Comparison of ENCODE assay signal across 11 cellular contexts in genomic region chr4:121408-122084, GRCh38. TPM values are rescaled to one million over a fixed set of nuclear protein-coding genes. Genes with fewer than 3 reads are reported as not detected.
DNase-seq lines count a peak whose midpoint lies in the region; ATAC-seq and TF ChIP-seq lines count a peak whose summit lies in the region.
"Had no signal": no experiment of that assay in that cellular context is flagged by ENCODE, and none has a peak within 500 bp of the region (broad histone marks: within the 10 kb centered on the region; RNA-seq: fewer than 3 reads in every experiment).

No MANE protein-coding gene starts in this region.

- DNase-seq in GM12865 (ENCODE audit: low read depth) (peak; percentile 32), mesendoderm (no peak), stomach (no peak), hippocampal formation (lab: John Stamatoyannopoulos, UW) (no peak)
- DNase-seq in T-helper 2 cell treated with Interferon-gamma antibody and Interleukin-4, amounts not matched to agents 5 μg/mL and 100 μg/mL, for 36 hours (ENCODE audit: low spot score), result peak; percentile 8
- DNase-seq in effector memory CD4-positive, alpha-beta T cell, result peak in 2 of 3 donors; percentile 15 to 25
- DNase-seq: NCI-H2171, PC-9, WERI-Rb-1 had no signal

- H3K4me1 ChIP-seq in BLaER1 (peaks cover 44% of the 10 kb centered on the region), mesendoderm (ENCODE audit: control insufficient read depth, low read depth, low read length) (no peaks in the 10 kb centered on the region), stomach (peaks cover 6 to 18% (median 14%) of the 10 kb centered on the region in 4 donors)
- H3K4me1 ChIP-seq in effector memory CD4-positive, alpha-beta T cell (ENCODE audit: control insufficient read depth, insufficient read depth, low read length, poor library complexity, severe bottlenecking), result peaks cover 17% of the 10 kb centered on the region

- no peaks in the 10 kb centered on the region for H3K79me1 ChIP-seq in mesendoderm (ENCODE audit: low read length)

- no peak overlapping the region for H3K23ac ChIP-seq in mesendoderm (ENCODE audit: low read length)

- intact Hi-C loops in stomach (cut with DNase I; ENCODE audit: low total_unique reads), result no loop called here

- H4K5ac ChIP-seq in mesendoderm (ENCODE audit: low read length), result no peak overlapping the region

- no peak for TF ChIP-seq POLR2A in stomach (IDR thresholded peaks at IDR 0.05)

- H3K9ac ChIP-seq in BLaER1 (peak overlapping the region; percentile 78), mesendoderm (ENCODE audit: low read length) (no peak overlapping the region)

- H3K9me3 ChIP-seq in BLaER1 (peaks cover 67% of the 10 kb centered on the region), stomach (peaks cover 0 to 45% (median 18%) of the 10 kb centered on the region in 4 donors)
- no peaks in the 10 kb centered on the region for H3K9me3 ChIP-seq in effector memory CD4-positive, alpha-beta T cell (ENCODE audit: control insufficient read depth, low read length)

- no peak overlapping the region for H2AK5ac ChIP-seq in mesendoderm (ENCODE audit: low read length)

- no peak overlapping the region for H2BK5ac ChIP-seq in mesendoderm (ENCODE audit: low read length)

- H3K79me2 ChIP-seq in mesendoderm (ENCODE audit: control insufficient read depth, insufficient read depth, low read length), result peaks cover 18% of the 10 kb centered on the region

- H2BK15ac ChIP-seq in mesendoderm (replicated peaks; ENCODE audit: low read depth), result no peak overlapping the region

- H3K9me3 Mint-ChIP-seq in T-helper 2 cell treated with Interferon-gamma antibody and Interleukin-4, amounts not matched to agents 5 μg/mL and 100 μg/mL, for 36 hours, result peaks cover 53% of the 10 kb centered on the region

- TF ChIP-seq EP300 in stomach (IDR thresholded peaks at IDR 0.05), result no peak

- H3K27me3 ChIP-seq in BLaER1, result no peaks in the 10 kb centered on the region
- H3K27me3 ChIP-seq in effector memory CD4-positive, alpha-beta T cell (replicated peaks; ENCODE audit: control insufficient read depth, insufficient read depth, low read length, poor library complexity, severe bottlenecking), result no peaks in the 10 kb centered on the region
- H3K27me3 ChIP-seq in mesendoderm (ENCODE audit: insufficient read depth, low read length, poor library complexity), result no peaks in the 10 kb centered on the region
- no peaks in the 10 kb centered on the region for H3K27me3 ChIP-seq in stomach

- peaks cover 18% of the 10 kb centered on the region for H3K4me1 Mint-ChIP-seq in T-helper 2 cell treated with Interferon-gamma antibody and Interleukin-4, amounts not matched to agents 5 μg/mL and 100 μg/mL, for 36 hours (ENCODE audit: low read depth)

- H3K36me3 ChIP-seq in BLaER1 (peaks cover 12% of the 10 kb centered on the region), mesendoderm (ENCODE audit: control insufficient read depth, insufficient read depth, low read length) (no peaks in the 10 kb centered on the region), stomach (peaks cover 0 to 3% (median 1%) of the 10 kb centered on the region in 4 donors)
- H3K36me3 ChIP-seq in effector memory CD4-positive, alpha-beta T cell (ENCODE audit: control insufficient read depth, insufficient read depth, low read length), result peaks cover 3% of the 10 kb centered on the region

- peak overlapping the region; percentile 73 for H3K27ac Mint-ChIP-seq in T-helper 2 cell treated with Interferon-gamma antibody and Interleukin-4, amounts not matched to agents 5 μg/mL and 100 μg/mL, for 36 hours

- H3K27me3 Mint-ChIP-seq in T-helper 2 cell treated with Interferon-gamma antibody and Interleukin-4, amounts not matched to agents 5 μg/mL and 100 μg/mL, for 36 hours (ENCODE audit: low read depth), result no peaks in the 10 kb centered on the region

- peaks cover 11% of the 10 kb centered on the region; the same call in 1 of the 2 replicates for H4K20me1 ChIP-seq in BLaER1

- H2BK120ac ChIP-seq in mesendoderm (ENCODE audit: low read depth, low read length), result no peak overlapping the region

- TF ChIP-seq CTCF in GM12865 (IDR thresholded peaks at IDR 0.05; ENCODE audit: insufficient read depth, low read depth, low read length, missing control alignments), result no peak
- TF ChIP-seq CTCF in stomach (IDR thresholded peaks at IDR 0.05), result no peak

- WGBS in mesendoderm (ENCODE audit: extremely low coverage, insufficient coverage, low lambda C conversion rate), result no CpG with 5 or more reads among the region's 7 CpGs
- 67 to 78% (median 73%) methylated on average over 7 of the region's 7 CpGs for WGBS in stomach, 5 donors

- peak overlapping the region; percentile 55 for H3K4me3 Mint-ChIP-seq in T-helper 2 cell treated with Interferon-gamma antibody and Interleukin-4, amounts not matched to agents 5 μg/mL and 100 μg/mL, for 36 hours

- no peak overlapping the region for H3K56ac ChIP-seq in mesendoderm (ENCODE audit: low read length)

- no peak overlapping the region for H4K8ac ChIP-seq in mesendoderm (ENCODE audit: low read depth, low read length)

- H3K36me3 Mint-ChIP-seq in T-helper 2 cell treated with Interferon-gamma antibody and Interleukin-4, amounts not matched to agents 5 μg/mL and 100 μg/mL, for 36 hours (ENCODE audit: low read depth), result peaks cover 45% of the 10 kb centered on the region

- H3K4ac ChIP-seq in mesendoderm (ENCODE audit: low read depth, low read length), result no peak overlapping the region

- H3K27ac ChIP-seq in BLaER1 (peak overlapping the region; percentile 88), mesendoderm (ENCODE audit: low read depth, low read length) (no peak overlapping the region), stomach (no peak overlapping the region)
- H3K27ac ChIP-seq in effector memory CD4-positive, alpha-beta T cell (ENCODE audit: insufficient read depth, low read length, poor library complexity, severe bottlenecking), result no peak overlapping the region
- H3K27ac ChIP-seq: PC-9, WERI-Rb-1 had no signal

- no peak overlapping the region for H3K18ac ChIP-seq in mesendoderm (ENCODE audit: low read length)

- H3K4me3 ChIP-seq in BLaER1 (peak overlapping the region; percentile 57), GM12865 (ENCODE audit: low read depth, low read length) (no peak overlapping the region), mesendoderm (ENCODE audit: low read length) (no peak overlapping the region), stomach (no peak overlapping the region)
- H3K4me3 ChIP-seq in effector memory CD4-positive, alpha-beta T cell (ENCODE audit: insufficient read depth, low read depth, low read length, poor library complexity, severe bottlenecking), result no peak overlapping the region
- H3K4me3 ChIP-seq: PC-9 had no signal

- peak overlapping the region; percentile 83 for H3K4me2 ChIP-seq in BLaER1
- H3K4me2 ChIP-seq in mesendoderm (ENCODE audit: low read length), result no peak overlapping the region
- H3K4me2 ChIP-seq: PC-9 had no signal

- no peak for ATAC-seq in HG02571 (IDR thresholded peaks at IDR 0.05; ENCODE audit: unreplicated experiment)

RNA-seq across cellular contexts. Expression of gene ZNF718, which starts 2.8 kb away (rescaled TPM):
- 8.1 TPM for polyA plus RNA-seq in mesendoderm (2013, experiment 1 of 2)
- 8.3 TPM for polyA plus RNA-seq in mesendoderm (2013, experiment 2 of 2)
- total RNA-seq in stomach, result 10 to 100 TPM in 2 of 5 donors, 1 to 10 TPM in 2, under 1 TPM in 1; 0.58 to 18.2 (median 7.1) TPM
- 1 to 10 TPM in 1 of 3 donors, under 1 TPM in 2; 0.61 to 1.5 (median 0.68) TPM for polyA plus RNA-seq in stomach

Comparison
In these comparisons a context has a peak if more than half of its experiments do, and no peak if none do; other contexts are left out.
1. DNase-seq: peak in GM12865 (single experiment), T-helper 2 cell treated with Interferon-gamma antibody and Interleukin-4, amounts not matched to agents 5 μg/mL and 100 μg/mL, for 36 hours (single experiment) and effector memory CD4-positive, alpha-beta T cell (2 of 3); none in mesendoderm (single experiment), stomach (single experiment) and hippocampal formation (0 of 2).